12 cellular contexts compared by ENCODE assay signal in the genomic region with DNA sequence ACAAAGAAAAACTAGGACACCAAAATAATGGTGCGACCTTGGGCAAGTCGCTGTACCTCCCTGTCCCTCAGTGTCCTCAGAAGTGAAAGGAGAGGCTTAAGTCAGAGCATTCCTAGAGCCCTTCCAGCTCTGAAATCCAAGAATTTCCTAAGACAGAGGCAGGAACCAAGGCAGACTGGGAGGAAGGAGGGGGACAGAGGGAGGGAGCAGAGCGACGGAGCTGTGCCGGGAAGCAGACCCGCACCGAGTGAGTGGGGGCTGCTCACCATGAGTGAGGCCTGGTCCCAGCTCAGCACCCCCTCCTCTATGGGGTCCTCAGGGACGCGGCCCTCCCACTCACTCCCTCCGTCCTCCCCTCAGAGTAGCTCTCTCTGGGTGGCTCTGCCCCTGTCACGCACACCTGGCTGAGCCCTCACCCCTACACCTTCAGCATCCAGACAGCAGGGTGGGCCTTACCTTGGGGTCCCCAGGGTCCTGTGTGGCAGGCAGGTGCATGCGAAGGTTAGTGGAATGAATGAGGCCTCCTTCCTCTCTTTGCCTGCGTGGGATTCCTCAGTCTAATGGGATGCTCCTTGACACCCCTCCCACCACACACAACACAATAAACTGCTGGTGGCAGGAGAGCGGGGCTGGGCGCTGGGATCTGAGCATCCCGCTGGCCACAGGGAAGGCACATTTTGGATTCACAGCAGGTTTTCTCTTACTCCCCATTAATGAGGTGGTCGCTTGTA. TPM values are rescaled to one million over a fixed set of nuclear protein-coding genes. Genes with fewer than 3 reads are reported as not detected.
A peak's percentile ranks its signal among the peaks of the same experiment; 100 is the strongest.
DNase-seq lines count a peak whose midpoint lies in the region; ATAC-seq and TF ChIP-seq lines count a peak whose summit lies in the region.
"Had no signal": no experiment of that assay in that cellular context is flagged by ENCODE, and none has a peak within 500 bp of the region (broad histone marks: within the 10 kb centered on the region; RNA-seq: fewer than 3 reads in every experiment).

No MANE protein-coding gene starts in this region.

- H3K27me3 Mint-ChIP-seq in WTC11 (ENCODE audit: low read depth) (peaks cover 72% of the 10 kb centered on the region), osteocyte (ENCODE audit: unreplicated experiment) (peaks cover 10% of the 10 kb centered on the region)
- peaks cover 77% of the 10 kb centered on the region for H3K27me3 Mint-ChIP-seq in activated CD4-positive, alpha-beta memory T cell treated with anti-CD3 and anti-CD28 coated beads, Interleukin-2, amount 10 ng/mL, durations not matched to agents 7 days and 5 days

- H3K4me3 ChIP-seq in AG04450 (ENCODE audit: low read depth, low read length) (peak overlapping the region; percentile 61; the same call in 1 of the 2 replicates), heart left ventricle (peak overlapping the region in 7 of 12 donors; percentile 65 to 88 (median 76))
- H3K4me3 ChIP-seq: GM12878 had no signal

- H3K9me3 Mint-ChIP-seq in WTC11 = no peaks in the 10 kb centered on the region
- no peaks in the 10 kb centered on the region for H3K9me3 Mint-ChIP-seq in osteocyte (ENCODE audit: unreplicated experiment)
- no peaks in the 10 kb centered on the region for H3K9me3 Mint-ChIP-seq in activated CD4-positive, alpha-beta memory T cell treated with anti-CD3 and anti-CD28 coated beads, Interleukin-2, amount 10 ng/mL, durations not matched to agents 7 days and 5 days

- H3K27ac ChIP-seq in AG04450 (ENCODE audit: low read depth, low read length) (no peak overlapping the region), heart left ventricle (peak overlapping the region in 9 of 12 donors; percentile 95 to 100 (median 98))

- CTCF ChIA-PET in AG04450 (lab: Charles Lee) = interaction anchor here (1.5 to 3.1 kb wide), 4 partner anchors 10 to 142 kb away, joined by 5 to 16 read pairs (median 9); no protein-coding TSS in a partner anchor
- CTCF ChIA-PET in WTC11 (lab: Charles Lee) = interaction anchor here (1.5 to 2.3 kb wide), 3 partner anchors 9 to 85 kb away, joined by 5 to 18 read pairs (median 9); partner anchors contain the start of gene GBX1
- CTCF ChIA-PET in activated CD4-positive, alpha-beta memory T cell treated with anti-CD3 and anti-CD28 coated beads, Interleukin-2, amount 10 ng/mL, durations not matched to agents 7 days and 5 days (lab: Charles Lee) = interaction anchor here (1.5 kb wide), 1 partner anchor 9 kb away, joined by 3 read pairs; no protein-coding TSS in a partner anchor

- H3K36me3 Mint-ChIP-seq in WTC11 = no peaks in the 10 kb centered on the region
- H3K36me3 Mint-ChIP-seq in osteocyte (ENCODE audit: unreplicated experiment) = peaks cover 12% of the 10 kb centered on the region
- H3K36me3 Mint-ChIP-seq in activated CD4-positive, alpha-beta memory T cell treated with anti-CD3 and anti-CD28 coated beads, Interleukin-2, amount 10 ng/mL, durations not matched to agents 7 days and 5 days (ENCODE audit: low read depth) = no peaks in the 10 kb centered on the region

- H3K27me3 ChIP-seq in AG04450 (ENCODE audit: control insufficient read depth, insufficient read depth, low read length) = peaks cover 14% of the 10 kb centered on the region
- peaks cover 0 to 28% (median 0%) of the 10 kb centered on the region in 9 donors for H3K27me3 ChIP-seq in heart left ventricle

- peaks cover 0 to 63% (median 35%) of the 10 kb centered on the region in 12 donors for H3K4me1 ChIP-seq in heart left ventricle

- ATAC-seq in WTC11 (peak; percentile 6; the same call in 1 of the 2 replicates), heart left ventricle (no peak)
- ATAC-seq: GM12878 had no signal

- H3K36me3 ChIP-seq in heart left ventricle = no peaks in the 10 kb centered on the region

- no peaks in the 10 kb centered on the region; the same call in 1 of the 2 replicates for H3K9me3 ChIP-seq in AG04450 (ENCODE audit: control insufficient read depth, insufficient read depth, low read length)
- no peaks in the 10 kb centered on the region for H3K9me3 ChIP-seq in heart left ventricle

- peak overlapping the region; percentile 74 for H3K4me3 Mint-ChIP-seq in WTC11
- H3K4me3 Mint-ChIP-seq in osteocyte (ENCODE audit: unreplicated experiment) = peak overlapping the region; percentile 82
- no peak overlapping the region for H3K4me3 Mint-ChIP-seq in activated CD4-positive, alpha-beta memory T cell treated with anti-CD3 and anti-CD28 coated beads, Interleukin-2, amount 10 ng/mL, durations not matched to agents 7 days and 5 days

- no peak for DNase-seq in AG04450 (ENCODE audit: low read depth, low spot score)
- DNase-seq in WTC11 (ENCODE audit: low spot score) = no peak
- peak in 1 of 5 donors; percentile 34 for DNase-seq in heart left ventricle
- no peak for DNase-seq in osteocyte (ENCODE audit: extremely low spot score, unreplicated experiment)
- DNase-seq in activated gamma-delta T cell (lab: John Stamatoyannopoulos, UW) = no peak
- DNase-seq in NAMALWA (ENCODE audit: low spot score) = no peak
- no peak for DNase-seq in activated effector memory CD4-positive, alpha-beta T cell treated with Interleukin-2 at 50 U/mL for 16 hours
- DNase-seq in activated CD4-positive, alpha-beta memory T cell treated with anti-CD3 and anti-CD28 coated beads, Interleukin-2, amount 10 ng/mL, durations not matched to agents 7 days and 5 days = no peak
- DNase-seq: MV-4-11 had no signal

- TF ChIP-seq CTCF in AG04450 (IDR thresholded peaks at IDR 0.05; ENCODE audit: low read depth, low read length) = no peak
- TF ChIP-seq CTCF in WTC11 (IDR thresholded peaks at IDR 0.05) = no peak
- no peak for TF ChIP-seq CTCF in heart left ventricle (IDR thresholded peaks at IDR 0.05)
- TF ChIP-seq CTCF in osteocyte (IDR thresholded peaks at IDR 0.05) = no peak

- intact Hi-C loops in heart left ventricle (cut with DNase I) = no loop called here

- H3K4me1 Mint-ChIP-seq in WTC11 (peaks cover 39% of the 10 kb centered on the region), osteocyte (ENCODE audit: unreplicated experiment) (peaks cover 43% of the 10 kb centered on the region)
- peaks cover 16% of the 10 kb centered on the region for H3K4me1 Mint-ChIP-seq in activated CD4-positive, alpha-beta memory T cell treated with anti-CD3 and anti-CD28 coated beads, Interleukin-2, amount 10 ng/mL, durations not matched to agents 7 days and 5 days

- POLR2A ChIA-PET in AG04450 (lab: Yijun Ruan, JAX) = interaction anchor here (1.6 kb wide), 1 partner anchor 49 kb away, joined by 3 read pairs; no protein-coding TSS in a partner anchor
- POLR2A ChIA-PET in WTC11 (lab: Charles Lee) = interaction anchor here (1.1 to 1.5 kb wide), 2 partner anchors 9 to 24 kb away, joined by 4 to 7 read pairs; no protein-coding TSS in a partner anchor
- POLR2A ChIA-PET in activated CD4-positive, alpha-beta memory T cell treated with anti-CD3 and anti-CD28 coated beads, Interleukin-2, amount 10 ng/mL, durations not matched to agents 7 days and 5 days (lab: Charles Lee) = no interaction called here

- WGBS in heart left ventricle, 4 donors = 53 to 68% (median 63%) methylated on average over 15 to 17 of the region's 17 CpGs

- peak overlapping the region; percentile 12 for H3K27ac Mint-ChIP-seq in WTC11
- peak overlapping the region; percentile 97 for H3K27ac Mint-ChIP-seq in osteocyte (ENCODE audit: unreplicated experiment)
- no peak overlapping the region for H3K27ac Mint-ChIP-seq in activated CD4-positive, alpha-beta memory T cell treated with anti-CD3 and anti-CD28 coated beads, Interleukin-2, amount 10 ng/mL, durations not matched to agents 7 days and 5 days

- TF ChIP-seq POLR2A in heart left ventricle (IDR thresholded peaks at IDR 0.05) = no peak

TF ChIP-seq in WTC11, 78 proteins besides CTCF, POLR2A, EP300 and RAD21 (continues in another document):
- no peak for TF ChIP-seq ERG (CRISPR knock-in tag; IDR thresholded peaks at IDR 0.05)

RNA-seq across cellular contexts. Expression of gene SMARCD3, which starts 4.6 kb away (rescaled TPM):
- polyA plus RNA-seq in AG04450 (2011; rRNA removed) (39.2 and 47.7 TPM in 2 replicates), heart left ventricle (100 to 1,000 TPM in 1 of 2 donors, 10 to 100 TPM in 1; 61.1 to 100 TPM)
- polyA minus RNA-seq in AG04450 (2011; rRNA and poly(A)+ RNA removed) = 29.9 and 40.9 TPM in 2 replicates
- total RNA-seq in WTC11 (2021) (5.8 to 9.0 TPM (median 5.9 TPM) in 3 replicates), heart left ventricle (100 to 1,000 TPM in 2 of 9 donors, 10 to 100 TPM in 7; 59.7 to 108 (median 92.2) TPM), osteocyte (88.7 and 96.9 TPM in 2 replicates)
- total RNA-seq in activated CD4-positive, alpha-beta memory T cell treated with anti-CD3 and anti-CD28 coated beads, Interleukin-2, amount 10 ng/mL, durations not matched to agents 7 days and 5 days = 1 to 10 TPM; 1.5 to 2.7 TPM

RNA-seq across cellular contexts. Expression of gene CHPF2, which starts 20.8 kb away (rescaled TPM):
- polyA plus RNA-seq in AG04450 (2011; rRNA removed) (32.9 and 42.2 TPM in 2 replicates), heart left ventricle (10 to 100 TPM; 11.4 to 26.4 TPM)
- 37.7 and 51.9 TPM in 2 replicates for polyA minus RNA-seq in AG04450 (2011; rRNA and poly(A)+ RNA removed)
- total RNA-seq in WTC11 (2021) (25.0 to 30.7 TPM (median 26.3 TPM) in 3 replicates), heart left ventricle (10 to 100 TPM; 16.6 to 31.9 (median 18.3) TPM), osteocyte (89.5 and 93.2 TPM in 2 replicates)
- 10 to 100 TPM; 56.0 to 56.4 TPM for total RNA-seq in activated CD4-positive, alpha-beta memory T cell treated with anti-CD3 and anti-CD28 coated beads, Interleukin-2, amount 10 ng/mL, durations not matched to agents 7 days and 5 days

RNA-seq across cellular contexts. Expression of gene ABCF2, which starts 26.1 kb away (rescaled TPM):
- 31.0 and 39.0 TPM in 2 replicates for polyA plus RNA-seq in AG04450 (2011; rRNA removed)
- polyA minus RNA-seq in AG04450 (2011; rRNA and poly(A)+ RNA removed) = 39.7 and 41.6 TPM in 2 replicates
- 41.3 to 43.7 TPM (median 43.5 TPM) in 3 replicates for total RNA-seq in WTC11 (2021)
- total RNA-seq in heart left ventricle = 10 to 100 TPM; 23.7 to 48.8 (median 33.0) TPM
- 10 to 100 TPM; 15.9 to 58.4 TPM for polyA plus RNA-seq in heart left ventricle
- total RNA-seq in osteocyte = 43.9 and 47.5 TPM in 2 replicates
- 10 to 100 TPM; 23.1 to 27.6 TPM for total RNA-seq in activated CD4-positive, alpha-beta memory T cell treated with anti-CD3 and anti-CD28 coated beads, Interleukin-2, amount 10 ng/mL, durations not matched to agents 7 days and 5 days

RNA-seq across cellular contexts. Expression of gene H2BK1, which starts 42.8 kb away (rescaled TPM):
- polyA plus RNA-seq in AG04450 (2011; rRNA removed) (not detected in 2 replicates), heart left ventricle (not detected)
- not detected in 2 replicates for polyA minus RNA-seq in AG04450 (2011; rRNA and poly(A)+ RNA removed)
- total RNA-seq in WTC11 (2021) (0.87 TPM in 1 of 3 replicates, not detected in the others), heart left ventricle (not detected), osteocyte (1.1 TPM in 1 of 2 replicates, not detected in the other)
- not detected for total RNA-seq in activated CD4-positive, alpha-beta memory T cell treated with anti-CD3 and anti-CD28 coated beads, Interleukin-2, amount 10 ng/mL, durations not matched to agents 7 days and 5 days
- total RNA-seq: mononuclear cell had no signal
- polyA plus RNA-seq: CD14-positive monocyte, GM12878 had no signal
